In the genomic region with DNA sequence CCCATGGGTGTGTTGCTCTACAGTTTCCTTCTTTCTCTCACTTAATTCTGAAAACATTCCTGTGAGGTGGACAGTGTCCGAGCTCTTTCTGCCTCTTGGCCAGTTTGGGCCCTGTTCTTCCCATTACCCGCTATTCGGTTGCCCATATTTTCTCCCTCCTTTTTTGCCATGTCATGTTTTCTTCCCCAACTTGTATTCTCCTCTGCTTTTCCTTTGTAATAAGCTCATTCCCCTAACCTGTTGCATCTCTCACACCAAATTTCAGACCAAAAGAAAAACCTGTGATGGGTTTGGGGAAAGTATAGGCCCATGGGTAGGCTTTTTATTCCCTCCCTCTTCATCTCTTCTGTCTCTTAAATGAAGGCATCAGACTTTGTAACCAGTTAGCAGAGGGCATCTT, we compare ENCODE assay signal across 1 cellular context.
TF ChIP-seq lines count a peak whose summit lies in the region.

No MANE protein-coding gene starts in this region.

TF ChIP-seq in HepG2, 621 proteins besides CTCF, POLR2A, EP300 and RAD21:
- TF ChIP-seq ZNF577 (CRISPR knock-in tag; IDR thresholded peaks at IDR 0.05; ENCODE audit: borderline replicate concordance, low read depth) (no peak), ZBED4 (CRISPR knock-in tag; IDR thresholded peaks at IDR 0.05; ENCODE audit: borderline replicate concordance) (no peak), NFE2L2 (IDR thresholded peaks at IDR 0.05; ENCODE audit: low read length) (peak; percentile 75), MAFK (conservative IDR thresholded peaks at IDR 0.05 in 1 of 2, IDR thresholded peaks at IDR 0.05 in 1 of 2; ENCODE audit: low read length in 2 of 2) (0 out of 4 replicates have a peak, but pooled peaks of 1 of the 2 experiments have one; percentile 10)
